In the genomic region with DNA sequence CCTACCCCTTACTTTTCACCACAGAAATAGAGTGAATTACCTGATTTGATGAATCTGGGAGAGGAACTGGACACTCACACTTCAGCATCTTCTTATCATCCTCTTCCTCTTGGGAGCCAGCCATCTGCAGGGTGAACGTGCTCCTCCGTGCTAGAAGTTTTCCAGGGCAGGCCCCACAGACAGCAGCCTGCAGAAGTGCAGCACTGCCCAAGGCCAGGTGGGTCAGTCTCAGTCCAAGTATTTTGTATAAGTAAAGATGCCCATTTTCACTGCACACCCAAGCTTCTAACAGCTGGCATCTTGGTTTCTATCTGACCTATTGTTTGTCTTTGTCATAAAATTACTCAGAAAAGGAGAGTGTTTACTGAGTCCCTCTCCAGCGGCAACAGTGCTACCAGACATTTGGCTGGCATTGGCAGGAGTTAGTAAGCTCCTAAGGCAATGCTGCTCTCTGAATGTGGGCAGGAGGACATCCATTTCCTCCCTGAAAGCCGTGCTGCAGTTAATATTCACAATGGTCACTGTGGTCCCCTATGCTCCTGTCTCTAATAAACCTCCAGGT, we compare ENCODE assay signal across 14 cellular contexts.
"Had no signal": no experiment of that assay in that cellular context is flagged by ENCODE, and none has a peak within 500 bp of the region (broad histone marks: within the 10 kb centered on the region; RNA-seq: fewer than 3 reads in every experiment).

No MANE protein-coding gene starts in this region.

- DNase-seq: activated CD4-positive, alpha-beta T cell treated with anti-CD3 and anti-CD28 coated beads, Interleukin-2, amount 50 U/mL, for 1 hour; activated effector memory CD4-positive, alpha-beta T cell treated with Interleukin-2 at 50 U/mL for 16 hours; activated T-cell treated with anti-CD3 and anti-CD28 coated beads, Interleukin-2, amount 50 U/mL, for 1 hour; anterior cingulate cortex; glutamatergic neuron; left cardiac atrium; naive thymus-derived CD4-positive, alpha-beta T cell; T-helper 2 cell had no signal

- H3K27me3 ChIP-seq: esophagus muscularis mucosa, right atrium auricular region, tibial nerve had no signal

- H3K4me3 ChIP-seq: esophagus muscularis mucosa, lung, right atrium auricular region, tibial nerve had no signal

- ATAC-seq: activated naive CD4-positive, alpha-beta T cell treated with anti-CD3 and anti-CD28 coated beads, Interleukin-2, amount 50 U/mL, for 72 hours; left cardiac atrium; naive thymus-derived CD4-positive, alpha-beta T cell; stimulated activated memory B cell treated with anti-CD40 and anti-IgM and Interleukin-4, amounts not matched to agents 10 μg/mL and 1 μg/mL and 100 μg/mL, for 72 hours had no signal

- H3K4me1 ChIP-seq: right atrium auricular region, tibial nerve had no signal

- H3K36me3 ChIP-seq: esophagus muscularis mucosa, right atrium auricular region, tibial nerve had no signal

- H3K27ac ChIP-seq: esophagus muscularis mucosa, right atrium auricular region, tibial nerve had no signal
